ENCODE assay signal across 8 cellular contexts in genomic region chr2:20351555-20352229, GRCh38. TPM values are rescaled to one million over a fixed set of nuclear protein-coding genes. Genes with fewer than 3 reads are reported as not detected.
DNase-seq lines count a peak whose midpoint lies in the region; ATAC-seq and TF ChIP-seq lines count a peak whose summit lies in the region.

No MANE protein-coding gene starts in this region.

- H3K9me3 ChIP-seq in CD8-positive, alpha-beta T cell (ENCODE audit: low read length), result no peaks in the 10 kb centered on the region
- H3K9me3 ChIP-seq in ascending aorta (no peaks in the 10 kb centered on the region), mesodermal cell (ENCODE audit: control insufficient read depth, low read length) (no peaks in the 10 kb centered on the region)

- intact Hi-C loops in CD8-positive, alpha-beta T cell (cut with DNase I, micrococcal nuclease), result loop anchor here (1.0 to 10.0 kb wide), 12 partner anchors 96 to 1791 kb away; partner anchors contain the start of genes HS1BP3 (in 2 of the 2), RDH14 (in 2 of the 2), RHOB (in 2 of the 2) and TTC32 (in 2 of the 2)
- intact Hi-C loops in ascending aorta (cut with DNase I), result loop anchor here (1.0 to 2.0 kb wide), 2 partner anchors 71 to 300 kb away; partner anchors contain the start of gene HS1BP3

- no peak for DNase-seq in CD8-positive, alpha-beta T cell
- DNase-seq in Jurkat, Clone E6-1 (ENCODE audit: low read depth, low spot score), result peak; percentile 17
- DNase-seq in ascending aorta (ENCODE audit: low spot score in 2 of 2), result no peak
- DNase-seq in HPDE6-E6E7 (ENCODE audit: extremely low spot score), result no peak
- DNase-seq in GM10266 (ENCODE audit: extremely low spot score), result no peak

- 22 to 25% methylated on average over 11 to 13 of the region's 13 CpGs for WGBS in mesodermal cell (ENCODE audit: insufficient coverage in 2 of 2), 2 experiments

- H3K27ac ChIP-seq in CD8-positive, alpha-beta T cell (ENCODE audit: low read depth, low read length), result peak overlapping the region; percentile 89
- H3K27ac ChIP-seq in ascending aorta, result peak overlapping the region; percentile 88 to 93
- H3K27ac ChIP-seq in mesodermal cell (ENCODE audit: low read depth, low read length, severe bottlenecking), result peak overlapping the region; percentile 95

- CTCF ChIA-PET in CD8-positive, alpha-beta T cell (lab: Charles Lee), result interaction anchor here (0.9 to 2.4 kb wide), 4 partner anchors 19 to 59 kb away, joined by 3 to 12 read pairs (median 6); no protein-coding TSS in a partner anchor

- peak overlapping the region; percentile 75 for H3K4me3 ChIP-seq in CD8-positive, alpha-beta T cell (ENCODE audit: low read depth, low read length)
- peak overlapping the region; percentile 85 for H3K4me3 ChIP-seq in Jurkat, Clone E6-1 (ENCODE audit: low read length)
- H3K4me3 ChIP-seq in ascending aorta (peak overlapping the region; percentile 76 to 94), mesodermal cell (ENCODE audit: extremely low read depth, insufficient read depth, low read length, poor library complexity, severe bottlenecking) (peak overlapping the region; percentile 61)

- peaks cover 40% of the 10 kb centered on the region for H3K4me1 ChIP-seq in CD8-positive, alpha-beta T cell (ENCODE audit: insufficient read depth, low read length)
- H3K4me1 ChIP-seq in ascending aorta (peaks cover 0 to 22% of the 10 kb centered on the region in 2 donors), mesodermal cell (ENCODE audit: control insufficient read depth, insufficient read depth, low read length, poor library complexity, severe bottlenecking) (peaks cover 37% of the 10 kb centered on the region)

- no peaks in the 10 kb centered on the region for H3K9me3 Mint-ChIP-seq in CD8-positive, alpha-beta T cell
- no peaks in the 10 kb centered on the region for H3K9me3 Mint-ChIP-seq in stimulated activated memory B cell treated with anti-CD40 and anti-IgM and Interleukin-4, amounts not matched to agents 10 μg/mL and 1 μg/mL and 100 μg/mL, for 72 hours

- H3K36me3 Mint-ChIP-seq in CD8-positive, alpha-beta T cell, result peaks cover 16% of the 10 kb centered on the region
- H3K36me3 Mint-ChIP-seq in stimulated activated memory B cell treated with anti-CD40 and anti-IgM and Interleukin-4, amounts not matched to agents 10 μg/mL and 1 μg/mL and 100 μg/mL, for 72 hours, result peaks cover 4% of the 10 kb centered on the region

- no peak for TF ChIP-seq CTCF in CD8-positive, alpha-beta T cell (IDR thresholded peaks at IDR 0.05)
- TF ChIP-seq CTCF in ascending aorta (IDR thresholded peaks at IDR 0.05) (no peak), GM10266 (IDR thresholded peaks at IDR 0.05; ENCODE audit: control insufficient read depth, insufficient read depth, low read depth, missing control alignments) (no peak)

- H3K36me3 ChIP-seq in CD8-positive, alpha-beta T cell (ENCODE audit: insufficient read depth, low read length), result no peaks in the 10 kb centered on the region
- H3K36me3 ChIP-seq in ascending aorta, result no peaks in the 10 kb centered on the region
- H3K36me3 ChIP-seq in mesodermal cell (ENCODE audit: control insufficient read depth, insufficient read depth, low read length), result peaks cover 12% of the 10 kb centered on the region

- POLR2A ChIA-PET in CD8-positive, alpha-beta T cell (lab: Charles Lee), result interaction anchor here (0.7 to 1.8 kb wide), 4 partner anchors 16 to 299 kb away, joined by 3 to 16 read pairs (median 4); partner anchors contain the start of genes HS1BP3 and RHOB

- H3K27me3 ChIP-seq in CD8-positive, alpha-beta T cell (ENCODE audit: insufficient read depth, low read length), result no peaks in the 10 kb centered on the region
- no peaks in the 10 kb centered on the region for H3K27me3 ChIP-seq in ascending aorta

- no peaks in the 10 kb centered on the region for H3K27me3 Mint-ChIP-seq in CD8-positive, alpha-beta T cell (ENCODE audit: low read depth)
- H3K27me3 Mint-ChIP-seq in stimulated activated memory B cell treated with anti-CD40 and anti-IgM and Interleukin-4, amounts not matched to agents 10 μg/mL and 1 μg/mL and 100 μg/mL, for 72 hours, result no peaks in the 10 kb centered on the region

- no peak for ATAC-seq in CD8-positive, alpha-beta T cell
- no peak for ATAC-seq in stimulated activated memory B cell treated with anti-CD40 and anti-IgM and Interleukin-4, amounts not matched to agents 10 μg/mL and 1 μg/mL and 100 μg/mL, for 72 hours
- ATAC-seq in GM18867 (IDR thresholded peaks at IDR 0.05; ENCODE audit: unreplicated experiment), result no peak

- no peak overlapping the region for H3K27ac Mint-ChIP-seq in CD8-positive, alpha-beta T cell
- H3K27ac Mint-ChIP-seq in stimulated activated memory B cell treated with anti-CD40 and anti-IgM and Interleukin-4, amounts not matched to agents 10 μg/mL and 1 μg/mL and 100 μg/mL, for 72 hours, result no peak overlapping the region

- no peak overlapping the region for H3K4me3 Mint-ChIP-seq in CD8-positive, alpha-beta T cell
- no peak overlapping the region for H3K4me3 Mint-ChIP-seq in stimulated activated memory B cell treated with anti-CD40 and anti-IgM and Interleukin-4, amounts not matched to agents 10 μg/mL and 1 μg/mL and 100 μg/mL, for 72 hours

- H3K4me1 Mint-ChIP-seq in CD8-positive, alpha-beta T cell (ENCODE audit: low read depth), result peaks cover 32% of the 10 kb centered on the region
- peaks cover 20% of the 10 kb centered on the region for H3K4me1 Mint-ChIP-seq in stimulated activated memory B cell treated with anti-CD40 and anti-IgM and Interleukin-4, amounts not matched to agents 10 μg/mL and 1 μg/mL and 100 μg/mL, for 72 hours

RNA-seq across cellular contexts. Expression of gene PUM2, which starts 1.0 kb away (rescaled TPM):
- 10 to 100 TPM; 91.3 to 93.5 TPM for total RNA-seq in CD8-positive, alpha-beta T cell
- polyA plus RNA-seq in Jurkat, Clone E6-1 (2012; ENCODE audit: insufficient read depth, insufficient read length), result 50.1 TPM
- total RNA-seq in ascending aorta, result 22.4 TPM
- 55.0 TPM for polyA plus RNA-seq in mesodermal cell (2013, experiment 1 of 2)
- 51.8 TPM for polyA plus RNA-seq in mesodermal cell (2013, experiment 2 of 2)
